In genomic region chr7:76421097-76421496, GRCh38 we compare ENCODE assay signal across 1 cellular context.
TF ChIP-seq lines count a peak whose summit lies in the region.

No MANE protein-coding gene starts in this region.

TF ChIP-seq in SK-N-SH, 30 proteins besides CTCF, POLR2A, EP300 and RAD21 (continued from another document):
- peak; percentile 73 for TF ChIP-seq TCF12 (IDR thresholded peaks at IDR 0.05)
- peak; percentile 98 for TF ChIP-seq FOSL2 (IDR thresholded peaks at IDR 0.05; ENCODE audit: borderline replicate concordance, low read depth)
